Comparison of ENCODE assay signal across 21 cellular contexts in genomic region chr5:173638126-173638525, GRCh38. TPM values are rescaled to one million over a fixed set of nuclear protein-coding genes. Genes with fewer than 3 reads are reported as not detected.
DNase-seq lines count a peak whose midpoint lies in the region; ATAC-seq, FAIRE-seq and TF ChIP-seq lines count a peak whose summit lies in the region.
"Had no signal": no experiment of that assay in that cellular context is flagged by ENCODE, and none has a peak within 500 bp of the region (broad histone marks: within the 10 kb centered on the region; RNA-seq: fewer than 3 reads in every experiment).

No MANE protein-coding gene starts in this region.

- no TSS peak for BruUV-seq in HepG2 (replicated peaks; lab: Mats Ljungman, UMichigan)

- no peak for TF ChIP-seq CTCF in HepG2 (CRISPR knock-in tag; IDR thresholded peaks at IDR 0.05)
- TF ChIP-seq CTCF in right lobe of liver (IDR thresholded peaks at IDR 0.05), result no peak
- TF ChIP-seq CTCF in brain (conservative IDR thresholded peaks at IDR 0.05), result no peak
- no peak for TF ChIP-seq CTCF in parathyroid adenoma (IDR thresholded peaks at IDR 0.05)

- no peak overlapping the region for H2AFZ ChIP-seq in HepG2 (ENCODE audit: low read length)
- peak overlapping the region; percentile 18 for H2AFZ ChIP-seq in parathyroid adenoma

- no peak for TF ChIP-seq RAD21 in HepG2 (CRISPR knock-in tag; IDR thresholded peaks at IDR 0.05)

- H3K4me2 ChIP-seq in HepG2 (ENCODE audit: low read depth, low read length), result no peak overlapping the region
- peak overlapping the region; percentile 8 for H3K4me2 ChIP-seq in parathyroid adenoma (ENCODE audit: low read length)
- H3K4me2 ChIP-seq: A549 had no signal

- H3K36me3 Mint-ChIP-seq in brain, result no peaks in the 10 kb centered on the region
- no peaks in the 10 kb centered on the region for H3K36me3 Mint-ChIP-seq in naive thymus-derived CD4-positive, alpha-beta T cell
- H3K36me3 Mint-ChIP-seq: CD4-positive, alpha-beta memory T cell had no signal

- H3K9me3 ChIP-seq in HepG2 (ENCODE audit: low read length) (no peaks in the 10 kb centered on the region), right lobe of liver (no peaks in the 10 kb centered on the region), parathyroid adenoma (ENCODE audit: control insufficient read depth, low read length) (no peaks in the 10 kb centered on the region)
- H3K9me3 ChIP-seq in naive thymus-derived CD4-positive, alpha-beta T cell (ENCODE audit: control insufficient read depth in 2 of 3, low read length in 3 of 3), result no peaks in the 10 kb centered on the region
- H3K9me3 ChIP-seq: A549, BLaER1, HAP-1, Peyer's patch had no signal

- CTCF ChIA-PET in HepG2 (lab: Yijun Ruan, JAX; ENCODE audit: low intra/inter-chr PET ratio, low total read pairs), result no interaction called here
- CTCF ChIA-PET in naive thymus-derived CD4-positive, alpha-beta T cell (lab: Charles Lee), result no interaction called here

- H3K36me3 ChIP-seq in HepG2 (replicated peaks in 1 of 2; ENCODE audit: control insufficient read depth in 1 of 2, insufficient read depth in 2 of 2, low read length in 2 of 2), result no peaks in the 10 kb centered on the region
- no peaks in the 10 kb centered on the region for H3K36me3 ChIP-seq in right lobe of liver
- no peaks in the 10 kb centered on the region for H3K36me3 ChIP-seq in parathyroid adenoma (ENCODE audit: control insufficient read depth, insufficient read depth, low read length)
- H3K36me3 ChIP-seq in naive thymus-derived CD4-positive, alpha-beta T cell (ENCODE audit: control insufficient read depth in 2 of 3, insufficient read depth in 3 of 3, low read length in 3 of 3), result no peaks in the 10 kb centered on the region
- H3K36me3 ChIP-seq: BLaER1, HAP-1, Peyer's patch had no signal

- H3K4me1 ChIP-seq in HepG2 (ENCODE audit: insufficient read depth, low read length), result peaks cover 40% of the 10 kb centered on the region
- H3K4me1 ChIP-seq in right lobe of liver, result peaks cover 0 to 20% (median 10%) of the 10 kb centered on the region in 4 donors
- peaks cover 72% of the 10 kb centered on the region for H3K4me1 ChIP-seq in parathyroid adenoma
- no peaks in the 10 kb centered on the region for H3K4me1 ChIP-seq in naive thymus-derived CD4-positive, alpha-beta T cell (ENCODE audit: control insufficient read depth in 2 of 2, insufficient read depth in 2 of 2, low read length in 2 of 2)
- H3K4me1 ChIP-seq: HAP-1, Peyer's patch had no signal

- peak overlapping the region in 4 of 5 experiments; percentile 52 to 86 (median 78) for H3K27ac Mint-ChIP-seq in brain
- H3K27ac Mint-ChIP-seq in naive thymus-derived CD4-positive, alpha-beta T cell, result no peak overlapping the region

- no peak for FAIRE-seq in HepG2 (lab: Jason Lieb, UNC)
- FAIRE-seq: A549 had no signal

- ATAC-seq in HepG2 (peak; percentile 56; the same call in 2 of the 3 replicates), right lobe of liver (no peak)
- ATAC-seq in naive thymus-derived CD4-positive, alpha-beta T cell, result no peak
- ATAC-seq: A549, Right ventricle myocardium inferior had no signal

- H3K27me3 ChIP-seq in HepG2 (ENCODE audit: control insufficient read depth in 1 of 2, insufficient read depth in 2 of 2, low read length in 2 of 2), result no peaks in the 10 kb centered on the region
- no peaks in the 10 kb centered on the region for H3K27me3 ChIP-seq in right lobe of liver
- no peaks in the 10 kb centered on the region for H3K27me3 ChIP-seq in parathyroid adenoma (ENCODE audit: control insufficient read depth, insufficient read depth, low read length)
- no peaks in the 10 kb centered on the region for H3K27me3 ChIP-seq in naive thymus-derived CD4-positive, alpha-beta T cell (ENCODE audit: control insufficient read depth in 2 of 2, insufficient read depth in 2 of 2, low read length in 2 of 2)
- H3K27me3 ChIP-seq: BLaER1, Peyer's patch had no signal

- H3K79me2 ChIP-seq in HepG2 (ENCODE audit: insufficient read depth, low read length), result no peaks in the 10 kb centered on the region
- no peaks in the 10 kb centered on the region for H3K79me2 ChIP-seq in parathyroid adenoma

- 6% methylated on average over 3 of the region's 3 CpGs for WGBS in HepG2 (ENCODE audit: low lambda C conversion rate)
- WGBS in right lobe of liver (ENCODE audit: insufficient coverage, low coverage, low lambda C conversion rate, missing lambda C conversion rate), result 56% methylated on average over 3 of the region's 3 CpGs

- H3K27me3 Mint-ChIP-seq in brain, result no peaks in the 10 kb centered on the region
- peaks cover 0 to 8% (median 0%) of the 10 kb centered on the region in 5 donors for H3K27me3 Mint-ChIP-seq in naive thymus-derived CD4-positive, alpha-beta T cell

- TF ChIP-seq EP300 in HepG2 (IDR thresholded peaks at IDR 0.05; ENCODE audit: low read depth in 2 of 2, low read length in 2 of 2) (no peak), HepG2 (CRISPR knock-in tag; IDR thresholded peaks at IDR 0.05; ENCODE audit: borderline replicate concordance) (no peak)

- in situ Hi-C loops in HepG2 (cut with HindIII; ENCODE audit: extremely low pct_ligation_motif_present, low pct_unique_long_range_greater_than_20kb), result no loop called here

- no peak for DNase-seq in HepG2 (ENCODE audit: low spot score)
- DNase-seq in right lobe of liver, result no peak
- no peak for DNase-seq in NCI-H69 (lab: John Stamatoyannopoulos, UW)
- DNase-seq in NCI-H2196 (lab: John Stamatoyannopoulos, UW; ENCODE audit: unreplicated experiment), result no peak
- DNase-seq in naive thymus-derived CD4-positive, alpha-beta T cell, result no peak
- DNase-seq: CD4-positive, alpha-beta memory T cell; DMS153; GDM1; NCI-H1092; NCI-H1436 treated with DMSO at 0.1 percent for 48 hours; NCI-H2029 treated with DMSO at 0.1 percent for 48 hours; NCI-H2171; NCI-H446; NCI-H526 treated with DMSO at 0.1 percent for 48 hours; Peyer's patch had no signal

- H3K27ac ChIP-seq in HepG2 (ENCODE audit: extremely low read length, insufficient read depth, low read length) (no peak overlapping the region), right lobe of liver (no peak overlapping the region), parathyroid adenoma (peak overlapping the region; percentile 90)
- H3K27ac ChIP-seq in naive thymus-derived CD4-positive, alpha-beta T cell (ENCODE audit: low read depth, low read length), result no peak overlapping the region
- H3K27ac ChIP-seq: A549, BLaER1, Peyer's patch had no signal

- POLR2A ChIA-PET in HepG2 (lab: Yijun Ruan, JAX), result no interaction called here
- POLR2A ChIA-PET in naive thymus-derived CD4-positive, alpha-beta T cell (lab: Charles Lee), result no interaction called here

- H3K9ac ChIP-seq in HepG2 (ENCODE audit: insufficient read depth, low read depth, low read length), result no peak overlapping the region
- H3K9ac ChIP-seq in parathyroid adenoma, result no peak overlapping the region
- H3K9ac ChIP-seq: BLaER1 had no signal

- no peak overlapping the region for H3K4me3 ChIP-seq in HepG2 (replicated peaks in 1 of 3; ENCODE audit: insufficient read depth in 1 of 3, low read depth in 2 of 3, low read length in 3 of 3)
- no peak overlapping the region for H3K4me3 ChIP-seq in right lobe of liver
- H3K4me3 ChIP-seq in parathyroid adenoma (ENCODE audit: low read depth, low read length), result no peak overlapping the region
- no peak overlapping the region for H3K4me3 ChIP-seq in naive thymus-derived CD4-positive, alpha-beta T cell (ENCODE audit: low read length)
- H3K4me3 ChIP-seq: A549, BLaER1, HAP-1, Peyer's patch had no signal

- H3K4me3 Mint-ChIP-seq in brain, result peak overlapping the region in 1 of 5 experiments; percentile 22
- no peak overlapping the region for H3K4me3 Mint-ChIP-seq in naive thymus-derived CD4-positive, alpha-beta T cell
- H3K4me3 Mint-ChIP-seq: CD4-positive, alpha-beta memory T cell had no signal

- no peak for TF ChIP-seq POLR2A in HepG2 (IDR thresholded peaks at IDR 0.05; ENCODE audit: insufficient read depth in 1 of 2, low read depth in 2 of 2, low read length in 2 of 2)
- no peak for TF ChIP-seq POLR2A in right lobe of liver (IDR thresholded peaks at IDR 0.05)

- intact Hi-C loops in HepG2 (cut with micrococcal nuclease; ENCODE audit: unreplicated experiment), result no loop called here
- intact Hi-C loops in right lobe of liver (cut with DNase I), result no loop called here
- intact Hi-C loops in naive thymus-derived CD4-positive, alpha-beta T cell (cut with micrococcal nuclease), result no loop called here

- peaks cover 0 to 3% (median 0%) of the 10 kb centered on the region in 5 experiments for H3K9me3 Mint-ChIP-seq in brain
- H3K9me3 Mint-ChIP-seq in naive thymus-derived CD4-positive, alpha-beta T cell, result no peaks in the 10 kb centered on the region
- H3K9me3 Mint-ChIP-seq: CD4-positive, alpha-beta memory T cell had no signal

- no peaks in the 10 kb centered on the region for H4K20me1 ChIP-seq in HepG2 (ENCODE audit: insufficient read depth, low read length)
- H4K20me1 ChIP-seq: BLaER1 had no signal

- peaks cover 59% of the 10 kb centered on the region for H3K4me1 Mint-ChIP-seq in brain
- no peaks in the 10 kb centered on the region for H3K4me1 Mint-ChIP-seq in naive thymus-derived CD4-positive, alpha-beta T cell

RNA-seq across cellular contexts. Expression of gene BOD1, which starts 21.7 kb away (rescaled TPM):
- total RNA-seq in HepG2 (2016; rRNA removed; fragmentation: Illumina TruSeq; extraction: Trizol) (103 and 107 TPM in 2 replicates), right lobe of liver (10 to 100 TPM; 15.3 to 24.3 (median 19.2) TPM)
- total RNA-seq in HepG2 (2016; cell fraction: cytosol; rRNA removed; fragmentation: Illumina TruSeq; extraction: Trizol; ENCODE audit: low read depth), result 294 and 338 TPM in 2 replicates
- total RNA-seq in HepG2 (2016; cell fraction: insoluble cytoplasmic fraction; rRNA removed; fragmentation: Illumina TruSeq; extraction: Trizol), result 97.4 and 104 TPM in 2 replicates
- total RNA-seq in HepG2 (2016; cell fraction: membrane; rRNA removed; fragmentation: Illumina TruSeq; extraction: Trizol), result 322 and 357 TPM in 2 replicates
- 52.9 and 56.3 TPM in 2 replicates for total RNA-seq in HepG2 (2016; cell fraction: nucleus; rRNA removed; fragmentation: Illumina TruSeq; extraction: Trizol)
- polyA plus RNA-seq in HepG2 (2011; rRNA removed) (68.6 and 81.5 TPM in 2 replicates), brain (ENCODE audit: insufficient read depth, low read depth, low replicate concordance) (60.0 TPM)
- polyA plus RNA-seq in HepG2 (2011; cell fraction: cytosol; rRNA removed), result 64.4 and 81.3 TPM in 2 replicates
- 46.1 and 59.4 TPM in 2 replicates for polyA plus RNA-seq in HepG2 (2011; cell fraction: nucleus; rRNA removed)
- polyA plus RNA-seq in HepG2 (2012), result 97.1 and 100 TPM in 2 replicates
- polyA plus RNA-seq in HepG2 (2016; cell fraction: cytosol; fragmentation: Illumina TruSeq; extraction: Trizol; ENCODE audit: low read depth), result 345 and 348 TPM in 2 replicates
- 95.3 and 104 TPM in 2 replicates for polyA plus RNA-seq in HepG2 (2016; cell fraction: insoluble cytoplasmic fraction; fragmentation: Illumina TruSeq; extraction: Trizol; ENCODE audit: low read depth)
- 290 and 313 TPM in 2 replicates for polyA plus RNA-seq in HepG2 (2016; cell fraction: membrane; fragmentation: Illumina TruSeq; extraction: Trizol; ENCODE audit: low read depth)
- 82.4 and 85.5 TPM in 2 replicates for polyA plus RNA-seq in HepG2 (2016; cell fraction: nucleus; fragmentation: Illumina TruSeq; extraction: Trizol; ENCODE audit: insufficient read depth, low read depth)
- polyA minus RNA-seq in HepG2 (2011; rRNA and poly(A)+ RNA removed; ENCODE audit: low replicate concordance), result 36.5 and 45.8 TPM in 2 replicates
- polyA minus RNA-seq in HepG2 (2011; cell fraction: cytosol; rRNA and poly(A)+ RNA removed), result 34.5 and 35.2 TPM in 2 replicates
- 47.1 and 52.1 TPM in 2 replicates for polyA minus RNA-seq in HepG2 (2011; cell fraction: nucleus; rRNA and poly(A)+ RNA removed)
- 10 to 100 TPM; 23.2 to 50.2 (median 31.7) TPM for total RNA-seq in naive thymus-derived CD4-positive, alpha-beta T cell
- polyA plus RNA-seq in naive thymus-derived CD4-positive, alpha-beta T cell, result 10 to 100 TPM; 18.1 to 23.0 TPM

Comparison
In these comparisons a context has a peak if more than half of its experiments do, and no peak if none do; other contexts are left out.
1. H3K27ac Mint-ChIP-seq: peak in brain (4 of 5); none in naive thymus-derived CD4-positive, alpha-beta T cell (0 of 9).